ENCODE assay signal across 19 cellular contexts in genomic region chr1:201884472-201884871, GRCh38. TPM values are rescaled to one million over a fixed set of nuclear protein-coding genes. Genes with fewer than 3 reads are reported as not detected.
DNase-seq lines count a peak whose midpoint lies in the region; ATAC-seq and TF ChIP-seq lines count a peak whose summit lies in the region.
"Had no signal": no experiment of that assay in that cellular context is flagged by ENCODE, and none has a peak within 500 bp of the region (broad histone marks: within the 10 kb centered on the region; RNA-seq: fewer than 3 reads in every experiment).

No MANE protein-coding gene starts in this region.

- no peak for TF ChIP-seq CTCF in activated B cell treated with CpG ODN at 0.5 μM for 24 hours (IDR thresholded peaks at IDR 0.05)
- no peak for TF ChIP-seq CTCF in suprapubic skin (IDR thresholded peaks at IDR 0.05)
- TF ChIP-seq CTCF in endothelial cell (IDR thresholded peaks at IDR 0.05; ENCODE audit: unreplicated experiment) = no peak

- H3K36me3 ChIP-seq in suprapubic skin = no peaks in the 10 kb centered on the region
- H3K36me3 ChIP-seq: brain microvascular endothelial cell, lower lobe of right lung, Peyer's patch, thyroid gland had no signal

- CTCF ChIA-PET in activated B cell treated with CpG ODN at 0.5 μM for 24 hours (lab: Charles Lee) = interaction anchor here (1.1 kb wide), 1 partner anchor 11 kb away, joined by 4 read pairs; no protein-coding TSS in a partner anchor

- POLR2A ChIA-PET in activated B cell treated with CpG ODN at 0.5 μM for 24 hours (lab: Charles Lee) = interaction anchor here (0.8 kb wide), 1 partner anchor 98 kb away, joined by 3 read pairs; the partner anchor contains the start of gene RNPEP

- intact Hi-C loops in activated B cell treated with CpG ODN at 0.5 μM for 24 hours (cut with micrococcal nuclease) (loop anchor here (5.0 kb wide), 3 partner anchors 57 to 603 kb away; partner anchors contain the start of genes IPO9 and TIMM17A), left cardiac atrium (cut with DNase I) (no loop called here)

- ATAC-seq in activated B cell treated with CpG ODN at 0.5 μM for 24 hours (ENCODE audit: low read depth) (no peak), left cardiac atrium (peak; percentile 14 to 17), GM18867 (IDR thresholded peaks at IDR 0.05; ENCODE audit: unreplicated experiment) (no peak)
- ATAC-seq: activated CD8-positive, alpha-beta memory T cell treated with anti-CD3 and anti-CD28 coated beads, Interleukin-2, amount 10 ng/mL, durations not matched to agents 7 days and 5 days; lower lobe of right lung; natural killer cell treated with Interleukin-12 subunit alpha and Interleukin-12 subunit beta and Interleukin-15 and Interleukin-18, amount 100 ng/mL, for 72 hours had no signal

- H3K36me3 Mint-ChIP-seq in activated B cell treated with CpG ODN at 0.5 μM for 24 hours (ENCODE audit: low read depth) (no peaks in the 10 kb centered on the region), endothelial cell (ENCODE audit: low read depth, unreplicated experiment) (no peaks in the 10 kb centered on the region)
- H3K36me3 Mint-ChIP-seq: activated CD8-positive, alpha-beta memory T cell treated with anti-CD3 and anti-CD28 coated beads, Interleukin-2, amount 10 ng/mL, durations not matched to agents 7 days and 5 days; CD4-positive, CD25-positive, alpha-beta regulatory T cell; natural killer cell treated with Interleukin-12 subunit alpha and Interleukin-12 subunit beta and Interleukin-15 and Interleukin-18, amount 100 ng/mL, for 72 hours had no signal

- H3K27ac Mint-ChIP-seq in activated B cell treated with CpG ODN at 0.5 μM for 24 hours = peak overlapping the region; percentile 14
- H3K27ac Mint-ChIP-seq in endothelial cell (ENCODE audit: unreplicated experiment) = no peak overlapping the region
- H3K27ac Mint-ChIP-seq: activated CD8-positive, alpha-beta memory T cell treated with anti-CD3 and anti-CD28 coated beads, Interleukin-2, amount 10 ng/mL, durations not matched to agents 7 days and 5 days; natural killer cell treated with Interleukin-12 subunit alpha and Interleukin-12 subunit beta and Interleukin-15 and Interleukin-18, amount 100 ng/mL, for 72 hours had no signal

- TF ChIP-seq EP300 in suprapubic skin (IDR thresholded peaks at IDR 0.05) = no peak

- H3K4me3 ChIP-seq in suprapubic skin = no peak overlapping the region
- H3K4me3 ChIP-seq: lower lobe of right lung, Peyer's patch, thyroid gland had no signal

- no peaks in the 10 kb centered on the region for H3K27me3 ChIP-seq in suprapubic skin
- H3K27me3 ChIP-seq: brain microvascular endothelial cell, thyroid gland had no signal

- H3K27me3 Mint-ChIP-seq in activated B cell treated with CpG ODN at 0.5 μM for 24 hours (peaks cover 20% of the 10 kb centered on the region), endothelial cell (ENCODE audit: unreplicated experiment) (peaks cover 14% of the 10 kb centered on the region)

- peak; percentile 6 for DNase-seq in activated CD4-positive, CD25-positive, alpha-beta regulatory T cell treated with anti-CD3 and anti-CD28 coated beads, Interleukin-2, amount 50 U/mL, for 72 hours
- DNase-seq in activated CD4-positive, CD25-positive, alpha-beta regulatory T cell (lab: John Stamatoyannopoulos, UW) = no peak
- DNase-seq in activated B cell treated with CpG ODN at 0.5 μM for 24 hours (no peak), left cardiac atrium (no peak), suprapubic skin (ENCODE audit: low spot score in 2 of 2) (no peak), endothelial cell (ENCODE audit: low spot score) (no peak), iPS-NIHi7 (ENCODE audit: extremely low spot score) (no peak)
- DNase-seq: activated CD8-positive, alpha-beta memory T cell treated with anti-CD3 and anti-CD28 coated beads, Interleukin-2, amount 10 ng/mL, durations not matched to agents 7 days and 5 days; brain microvascular endothelial cell; CD4-positive, CD25-positive, alpha-beta regulatory T cell; effector CD8-positive, alpha-beta T cell; GOT3; lower lobe of right lung; NCI-H510A; T-helper 1 cell; thyroid gland had no signal

- peak overlapping the region; percentile 57 for H3K27ac ChIP-seq in suprapubic skin
- H3K27ac ChIP-seq: brain microvascular endothelial cell, lower lobe of right lung, Peyer's patch had no signal

- TF ChIP-seq POLR2A in suprapubic skin (IDR thresholded peaks at IDR 0.05) = no peak

- H3K9me3 ChIP-seq in suprapubic skin = no peaks in the 10 kb centered on the region
- H3K9me3 ChIP-seq: lower lobe of right lung, Peyer's patch, thyroid gland had no signal

- H3K4me1 ChIP-seq in suprapubic skin = peaks cover 56% of the 10 kb centered on the region

- H3K4me1 Mint-ChIP-seq in activated B cell treated with CpG ODN at 0.5 μM for 24 hours (peaks cover 33% of the 10 kb centered on the region), endothelial cell (ENCODE audit: unreplicated experiment) (peaks cover 3% of the 10 kb centered on the region)

- H3K4me3 Mint-ChIP-seq in activated B cell treated with CpG ODN at 0.5 μM for 24 hours (no peak overlapping the region), endothelial cell (ENCODE audit: unreplicated experiment) (no peak overlapping the region)
- H3K4me3 Mint-ChIP-seq: activated CD8-positive, alpha-beta memory T cell treated with anti-CD3 and anti-CD28 coated beads, Interleukin-2, amount 10 ng/mL, durations not matched to agents 7 days and 5 days; CD4-positive, CD25-positive, alpha-beta regulatory T cell; natural killer cell treated with Interleukin-12 subunit alpha and Interleukin-12 subunit beta and Interleukin-15 and Interleukin-18, amount 100 ng/mL, for 72 hours had no signal

- WGBS in suprapubic skin = 44% methylated on average over 1 of the region's 1 CpG

- H3K9me3 Mint-ChIP-seq in activated B cell treated with CpG ODN at 0.5 μM for 24 hours = no peaks in the 10 kb centered on the region
- no peaks in the 10 kb centered on the region for H3K9me3 Mint-ChIP-seq in endothelial cell (ENCODE audit: unreplicated experiment)
- H3K9me3 Mint-ChIP-seq: CD4-positive, CD25-positive, alpha-beta regulatory T cell; natural killer cell treated with Interleukin-12 subunit alpha and Interleukin-12 subunit beta and Interleukin-15 and Interleukin-18, amount 100 ng/mL, for 72 hours had no signal

RNA-seq across cellular contexts. Expression of gene SHISA4, which starts 4.2 kb away (rescaled TPM):
- total RNA-seq in activated B cell treated with CpG ODN at 0.5 μM for 24 hours (0.24 and 0.35 TPM in 2 replicates), left cardiac atrium (10 to 100 TPM; 47.5 to 49.0 TPM), suprapubic skin (10 to 100 TPM in 1 of 4 donors, 1 to 10 TPM in 3; 5.3 to 19.4 (median 6.7) TPM), endothelial cell (ENCODE audit: unreplicated experiment) (0.85 TPM)

RNA-seq across cellular contexts. Expression of gene IPO9, which starts 55.5 kb away (rescaled TPM):
- 45.7 and 48.2 TPM in 2 replicates for total RNA-seq in activated B cell treated with CpG ODN at 0.5 μM for 24 hours
- 10 to 100 TPM; 25.8 to 26.6 TPM for total RNA-seq in left cardiac atrium
- 10 to 100 TPM; 12.9 to 25.6 (median 19.8) TPM for total RNA-seq in suprapubic skin
- 69.5 TPM for total RNA-seq in endothelial cell (ENCODE audit: unreplicated experiment)

Comparison
In these comparisons a context has a peak if more than half of its experiments do, and no peak if none do; other contexts are left out.
1. ATAC-seq: peak in left cardiac atrium (2 of 2); none in activated B cell treated with CpG ODN at 0.5 μM for 24 hours (single experiment) and GM18867 (single experiment).